Comparison of ENCODE assay signal across 1 cellular context in genomic region chr19:42285988-42286348, GRCh38.
A peak's percentile ranks its signal among the peaks of the same experiment; 100 is the strongest.
TF ChIP-seq lines count a peak whose summit lies in the region.

No MANE protein-coding gene starts in this region.

TF ChIP-seq in K562, 482 proteins besides CTCF, POLR2A, EP300 and RAD21:
- TF ChIP-seq ID3 (CRISPR knock-in tag; IDR thresholded peaks at IDR 0.05) (no peak), ID3 (tag; IDR thresholded peaks at IDR 0.05) (no peak), ZBTB7A (IDR thresholded peaks at IDR 0.05; ENCODE audit: borderline replicate concordance, control insufficient read depth, low read depth, low read length) (0 out of 2 replicates have a peak, but pooled peaks have one; percentile 3)
